In the genomic region with DNA sequence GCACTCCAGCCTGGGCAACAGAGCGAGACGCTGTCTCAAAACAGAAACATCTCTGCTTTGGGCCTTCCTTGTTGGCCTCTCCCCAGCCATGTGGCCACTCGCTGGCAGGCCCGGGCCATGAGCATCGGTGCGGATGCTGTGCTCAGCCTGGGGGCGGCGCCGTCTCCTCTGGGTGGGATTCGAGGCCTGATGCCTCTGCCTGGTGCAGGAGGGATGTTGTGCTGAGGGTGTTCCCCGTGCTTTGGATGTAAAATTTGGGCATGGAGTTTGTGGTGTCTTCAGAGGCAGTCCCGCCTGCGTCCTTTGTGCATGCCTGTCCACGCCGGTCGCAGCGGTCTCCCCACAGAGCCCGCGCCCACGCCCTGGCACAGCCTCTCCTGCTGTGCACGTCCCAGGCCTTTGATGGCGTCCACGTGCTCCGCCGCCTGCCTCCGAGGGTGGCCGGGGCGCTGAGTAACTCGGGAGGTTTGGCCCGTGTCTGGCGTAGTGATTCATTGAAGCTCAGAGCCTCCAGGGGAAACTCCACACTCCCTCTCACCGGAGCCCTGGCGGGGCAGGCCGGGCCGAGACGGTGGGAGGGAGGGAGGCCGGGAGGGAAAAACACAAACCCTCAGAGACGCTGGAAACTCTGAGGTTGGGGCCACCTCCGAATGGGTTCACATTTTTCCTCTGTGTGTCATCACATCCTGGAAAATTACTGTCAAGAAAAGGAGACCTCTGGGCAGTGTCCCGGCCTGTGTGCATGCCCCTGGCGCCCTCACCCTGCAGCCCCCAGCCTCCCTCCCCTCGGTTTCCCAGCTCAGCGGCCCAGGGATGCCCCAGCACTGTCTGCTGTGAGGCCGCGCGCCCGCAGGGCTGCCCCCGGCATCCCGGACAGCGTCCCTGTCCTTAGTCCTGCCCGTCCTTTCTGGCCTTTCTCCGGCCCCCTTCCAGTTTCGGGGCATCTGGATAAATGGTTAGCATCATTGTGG, we compare ENCODE assay signal across 1 cellular context.
TF ChIP-seq lines count a peak whose summit lies in the region.

No MANE protein-coding gene starts in this region.

TF ChIP-seq in HepG2, 621 proteins besides CTCF, POLR2A, EP300 and RAD21 (continued from another document and continues in another):
- TF ChIP-seq ZNF251 (CRISPR knock-in tag; IDR thresholded peaks at IDR 0.05) = 0 out of 2 replicates have a peak, but pooled peaks have one; percentile 31
- TF ChIP-seq, protein P1, sequence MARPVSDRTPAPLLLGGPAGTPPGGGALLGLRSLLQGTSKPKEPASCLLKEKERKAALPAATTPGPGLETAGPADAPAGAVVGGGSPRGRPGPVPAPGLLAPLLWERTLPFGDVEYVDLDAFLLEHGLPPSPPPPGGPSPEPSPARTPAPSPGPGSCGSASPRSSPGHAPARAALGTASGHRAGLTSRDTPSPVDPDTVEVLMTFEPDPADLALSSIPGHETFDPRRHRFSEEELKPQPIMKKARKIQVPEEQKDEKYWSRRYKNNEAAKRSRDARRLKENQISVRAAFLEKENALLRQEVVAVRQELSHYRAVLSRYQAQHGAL (CRISPR knock-in tag; IDR thresholded peaks at IDR 0.05; ENCODE audit: not compliant biosample characterization) = peak; percentile 51
- TF ChIP-seq ZBTB21 (CRISPR knock-in tag; IDR thresholded peaks at IDR 0.05) = peak; percentile 68
- TF ChIP-seq ZSCAN25 (CRISPR knock-in tag; IDR thresholded peaks at IDR 0.05) = peak; percentile 89
- TF ChIP-seq SIX1 (CRISPR knock-in tag; IDR thresholded peaks at IDR 0.05; ENCODE audit: borderline replicate concordance) = peak; percentile 49; the same call in 1 of the 2 replicates
- TF ChIP-seq FOSL1 (CRISPR knock-in tag; IDR thresholded peaks at IDR 0.05; ENCODE audit: borderline replicate concordance) = peak; percentile 39; the same call in 1 of the 2 replicates
- TF ChIP-seq FOXK1 (CRISPR knock-in tag; IDR thresholded peaks at IDR 0.05; ENCODE audit: borderline replicate concordance, low read depth) = peak; percentile 11; the same call in 1 of the 2 replicates
- peak; percentile 79 for TF ChIP-seq GATAD1 (CRISPR knock-in tag; IDR thresholded peaks at IDR 0.05)
- TF ChIP-seq NFAT5 (CRISPR knock-in tag; IDR thresholded peaks at IDR 0.05) = peak; percentile 70; the same call in 1 of the 2 replicates
- no peak for TF ChIP-seq ZNF484 (CRISPR knock-in tag; IDR thresholded peaks at IDR 0.05; ENCODE audit: borderline replicate concordance, low read depth)
- 0 out of 2 replicates have a peak, but pooled peaks have one; percentile 73 for TF ChIP-seq ZKSCAN8 (CRISPR knock-in tag; IDR thresholded peaks at IDR 0.05; ENCODE audit: borderline replicate concordance)
- TF ChIP-seq CAMTA2 (CRISPR knock-in tag; IDR thresholded peaks at IDR 0.05; ENCODE audit: borderline replicate concordance) = no peak
- peak; percentile 71; the same call in 1 of the 2 replicates for TF ChIP-seq ZNF614 (CRISPR knock-in tag; IDR thresholded peaks at IDR 0.05; ENCODE audit: borderline replicate concordance)
- TF ChIP-seq CEBPZ (IDR thresholded peaks at IDR 0.05; ENCODE audit: low read length) = no peak
- no peak for TF ChIP-seq ZFYVE20 (CRISPR knock-in tag; IDR thresholded peaks at IDR 0.05; ENCODE audit: borderline replicate concordance, low read depth)
- TF ChIP-seq HCFC1 (IDR thresholded peaks at IDR 0.05; ENCODE audit: low read depth, low read length) = no peak
- TF ChIP-seq TBP (CRISPR knock-in tag; IDR thresholded peaks at IDR 0.05) = no peak
- TF ChIP-seq HMG20B (CRISPR knock-in tag; conservative IDR thresholded peaks at IDR 0.05) = peak; percentile 64; the same call in 1 of the 2 replicates
- peak; percentile 32; the same call in 1 of the 2 replicates for TF ChIP-seq PRDM15 (CRISPR knock-in tag; IDR thresholded peaks at IDR 0.05)
- peak; percentile 60; the same call in 1 of the 2 replicates for TF ChIP-seq ZFP90 (CRISPR knock-in tag; IDR thresholded peaks at IDR 0.05; ENCODE audit: borderline replicate concordance)
- no peak for TF ChIP-seq ZNF570 (CRISPR knock-in tag; IDR thresholded peaks at IDR 0.05; ENCODE audit: borderline replicate concordance)
- TF ChIP-seq ZNF230 (CRISPR knock-in tag; IDR thresholded peaks at IDR 0.05) = no peak
- TF ChIP-seq, protein P2, sequence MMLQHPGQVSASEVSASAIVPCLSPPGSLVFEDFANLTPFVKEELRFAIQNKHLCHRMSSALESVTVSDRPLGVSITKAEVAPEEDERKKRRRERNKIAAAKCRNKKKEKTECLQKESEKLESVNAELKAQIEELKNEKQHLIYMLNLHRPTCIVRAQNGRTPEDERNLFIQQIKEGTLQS (CRISPR knock-in tag; IDR thresholded peaks at IDR 0.05) = peak; percentile 86
- TF ChIP-seq, protein P3, sequence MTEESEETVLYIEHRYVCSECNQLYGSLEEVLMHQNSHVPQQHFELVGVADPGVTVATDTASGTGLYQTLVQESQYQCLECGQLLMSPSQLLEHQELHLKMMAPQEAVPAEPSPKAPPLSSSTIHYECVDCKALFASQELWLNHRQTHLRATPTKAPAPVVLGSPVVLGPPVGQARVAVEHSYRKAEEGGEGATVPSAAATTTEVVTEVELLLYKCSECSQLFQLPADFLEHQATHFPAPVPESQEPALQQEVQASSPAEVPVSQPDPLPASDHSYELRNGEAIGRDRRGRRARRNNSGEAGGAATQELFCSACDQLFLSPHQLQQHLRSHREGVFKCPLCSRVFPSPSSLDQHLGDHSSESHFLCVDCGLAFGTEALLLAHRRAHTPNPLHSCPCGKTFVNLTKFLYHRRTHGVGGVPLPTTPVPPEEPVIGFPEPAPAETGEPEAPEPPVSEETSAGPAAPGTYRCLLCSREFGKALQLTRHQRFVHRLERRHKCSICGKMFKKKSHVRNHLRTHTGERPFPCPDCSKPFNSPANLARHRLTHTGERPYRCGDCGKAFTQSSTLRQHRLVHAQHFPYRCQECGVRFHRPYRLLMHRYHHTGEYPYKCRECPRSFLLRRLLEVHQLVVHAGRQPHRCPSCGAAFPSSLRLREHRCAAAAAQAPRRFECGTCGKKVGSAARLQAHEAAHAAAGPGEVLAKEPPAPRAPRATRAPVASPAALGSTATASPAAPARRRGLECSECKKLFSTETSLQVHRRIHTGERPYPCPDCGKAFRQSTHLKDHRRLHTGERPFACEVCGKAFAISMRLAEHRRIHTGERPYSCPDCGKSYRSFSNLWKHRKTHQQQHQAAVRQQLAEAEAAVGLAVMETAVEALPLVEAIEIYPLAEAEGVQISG (CRISPR knock-in tag; IDR thresholded peaks at IDR 0.05) = peak; percentile 35; the same call in 1 of the 2 replicates
- TF ChIP-seq ZNF264 (CRISPR knock-in tag; IDR thresholded peaks at IDR 0.05) = peak; percentile 99
- TF ChIP-seq HOMEZ (CRISPR knock-in tag; IDR thresholded peaks at IDR 0.05; ENCODE audit: low read depth) = peak; percentile 83
- peak; percentile 88 for TF ChIP-seq RXRA (CRISPR knock-in tag; IDR thresholded peaks at IDR 0.05)
- peak; percentile 75 for TF ChIP-seq MEF2D (CRISPR knock-in tag; IDR thresholded peaks at IDR 0.05)
- TF ChIP-seq ZNF326 (CRISPR knock-in tag; IDR thresholded peaks at IDR 0.05; ENCODE audit: borderline replicate concordance) = peak; percentile 54
- TF ChIP-seq HOXA9 (CRISPR knock-in tag; IDR thresholded peaks at IDR 0.05; ENCODE audit: borderline replicate concordance) = no peak
- TF ChIP-seq, protein P4, sequence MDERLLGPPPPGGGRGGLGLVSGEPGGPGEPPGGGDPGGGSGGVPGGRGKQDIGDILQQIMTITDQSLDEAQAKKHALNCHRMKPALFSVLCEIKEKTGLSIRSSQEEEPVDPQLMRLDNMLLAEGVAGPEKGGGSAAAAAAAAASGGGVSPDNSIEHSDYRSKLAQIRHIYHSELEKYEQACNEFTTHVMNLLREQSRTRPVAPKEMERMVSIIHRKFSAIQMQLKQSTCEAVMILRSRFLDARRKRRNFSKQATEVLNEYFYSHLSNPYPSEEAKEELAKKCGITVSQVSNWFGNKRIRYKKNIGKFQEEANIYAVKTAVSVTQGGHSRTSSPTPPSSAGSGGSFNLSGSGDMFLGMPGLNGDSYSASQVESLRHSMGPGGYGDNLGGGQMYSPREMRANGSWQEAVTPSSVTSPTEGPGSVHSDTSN (CRISPR knock-in tag; IDR thresholded peaks at IDR 0.05) = no peak
- TF ChIP-seq MIER3 (CRISPR knock-in tag; IDR thresholded peaks at IDR 0.05; ENCODE audit: borderline replicate concordance) = peak; percentile 62; the same call in 1 of the 2 replicates
